Comparison of ENCODE assay signal across 11 cellular contexts in genomic region chr7:2811476-2812118, GRCh38. TPM values are rescaled to one million over a fixed set of nuclear protein-coding genes. Genes with fewer than 3 reads are reported as not detected.
DNase-seq lines count a peak whose midpoint lies in the region; ATAC-seq and TF ChIP-seq lines count a peak whose summit lies in the region.
"Had no signal": no experiment of that assay in that cellular context is flagged by ENCODE, and none has a peak within 500 bp of the region (broad histone marks: within the 10 kb centered on the region; RNA-seq: fewer than 3 reads in every experiment).

No MANE protein-coding gene starts in this region.

- intact Hi-C loops in left ventricle myocardium inferior (cut with micrococcal nuclease) = no loop called here

- H3K9me3 ChIP-seq in left ventricle myocardium inferior (replicated peaks) = no peaks in the 10 kb centered on the region
- H3K9me3 ChIP-seq: body of pancreas had no signal

- H3K27me3 ChIP-seq in left ventricle myocardium inferior (ENCODE audit: low read depth) = no peaks in the 10 kb centered on the region
- H3K27me3 ChIP-seq in rectal smooth muscle tissue (ENCODE audit: control insufficient read depth, insufficient read depth, low read length) = no peaks in the 10 kb centered on the region
- H3K27me3 ChIP-seq: body of pancreas had no signal

- H3K36me3 ChIP-seq in left ventricle myocardium inferior (no peaks in the 10 kb centered on the region), rectal smooth muscle tissue (ENCODE audit: control insufficient read depth, insufficient read depth, low read length) (no peaks in the 10 kb centered on the region)

- ATAC-seq in GM21723 (IDR thresholded peaks at IDR 0.05; ENCODE audit: unreplicated experiment) (no peak), HG03025 (IDR thresholded peaks at IDR 0.05; ENCODE audit: low FRiP score, unreplicated experiment) (no peak), GM19452 (IDR thresholded peaks at IDR 0.05; ENCODE audit: unreplicated experiment) (no peak)
- ATAC-seq: body of pancreas; stimulated activated naive CD8-positive, alpha-beta T cell treated with anti-CD3 and anti-CD28 coated beads, Interleukin-15, amount 100 ng/mL, for 72 hours had no signal

- peaks cover 77% of the 10 kb centered on the region for H3K4me1 ChIP-seq in left ventricle myocardium inferior
- H3K4me1 ChIP-seq in rectal smooth muscle tissue (ENCODE audit: control insufficient read depth, insufficient read depth, low read length) = no peaks in the 10 kb centered on the region
- H3K4me1 ChIP-seq: body of pancreas had no signal

- H3K27ac ChIP-seq in left ventricle myocardium inferior (replicated peaks) (peak overlapping the region; percentile 84), rectal smooth muscle tissue (ENCODE audit: low read depth, low read length) (no peak overlapping the region)

- H3K4me3 ChIP-seq in left ventricle myocardium inferior = peak overlapping the region; percentile 55
- peak overlapping the region; percentile 26 for H3K4me3 ChIP-seq in rectal smooth muscle tissue (ENCODE audit: low read length)
- H3K4me3 ChIP-seq: body of pancreas had no signal

- DNase-seq in GF-D8 (lab: John Stamatoyannopoulos, UW) (peak; percentile 21), astrocyte of the hippocampus (ENCODE audit: low read depth, low spot score) (peak; percentile 21), left ventricle myocardium inferior (no peak), NK-92 (lab: John Stamatoyannopoulos, UW; ENCODE audit: unreplicated experiment) (no peak)
- DNase-seq: body of pancreas; NCI-H1048; stimulated activated naive CD8-positive, alpha-beta T cell treated with anti-CD3 and anti-CD28 coated beads, Interleukin-15, amount 100 ng/mL, for 72 hours had no signal

- H3K9ac ChIP-seq in rectal smooth muscle tissue (ENCODE audit: low read length) = no peak overlapping the region

- TF ChIP-seq CTCF in left ventricle myocardium inferior (IDR thresholded peaks at IDR 0.05; ENCODE audit: borderline replicate concordance) = no peak

RNA-seq across cellular contexts. Expression of gene GNA12, which starts 32.5 kb away (rescaled TPM):
- total RNA-seq in left ventricle myocardium inferior = 43.0 TPM

Comparison
In these comparisons a context has a peak if more than half of its experiments do, and no peak if none do; other contexts are left out.
1. DNase-seq: peak in GF-D8 (single experiment) and astrocyte of the hippocampus (single experiment); none in left ventricle myocardium inferior (single experiment) and NK-92 (single experiment).